13 cellular contexts compared by ENCODE assay signal in genomic region chr1:978069-978834, GRCh38. TPM values are rescaled to one million over a fixed set of nuclear protein-coding genes. Genes with fewer than 3 reads are reported as not detected.
DNase-seq lines count a peak whose midpoint lies in the region; ATAC-seq, FAIRE-seq and TF ChIP-seq lines count a peak whose summit lies in the region.
"Had no signal": no experiment of that assay in that cellular context is flagged by ENCODE, and none has a peak within 500 bp of the region (broad histone marks: within the 10 kb centered on the region; RNA-seq: fewer than 3 reads in every experiment).

No MANE protein-coding gene starts in this region.

- DNase-seq in HCT116 (ENCODE audit: low read depth, low spot score): no peak
- peak; percentile 38 to 59 (median 54) for DNase-seq in K562 (ENCODE audit: extremely low read depth in 1 of 4, low spot score in 3 of 4)
- no peak for DNase-seq in neuronal stem cell (ENCODE audit: low spot score)
- no peak for DNase-seq in activated T-cell treated with anti-CD3 and anti-CD28 coated beads, Interleukin-2, amount 50 U/mL, for 72 hours
- DNase-seq in SJCRH30: no peak
- DNase-seq in HFFc6: no peak
- DNase-seq: activated CD4-positive, alpha-beta T cell treated with anti-CD3 and anti-CD28 coated beads for 4 hours; activated T-cell treated with anti-CD3 and anti-CD28 coated beads, Interleukin-2, amount 50 U/mL, for 24 hours; adrenal gland; naive B cell had no signal

- TF ChIP-seq EP300 in K562 (IDR thresholded peaks at IDR 0.05; ENCODE audit: low read length): no peak

- intact Hi-C loops in HCT116 (cut with micrococcal nuclease): loop anchor here (5.0 kb wide), 1 partner anchor 139 kb away; the partner anchor contains the start of gene C1orf159
- intact Hi-C loops in K562 (cut with micrococcal nuclease): no loop called here

- H3K23ac ChIP-seq in neuronal stem cell (ENCODE audit: low read depth, low read length, poor library complexity): peak overlapping the region; percentile 80

- H3K4me1 ChIP-seq in HCT116 (ENCODE audit: control insufficient read depth in 1 of 2, insufficient read depth in 2 of 2, low read length in 2 of 2) (peaks cover 10 to 22% of the 10 kb centered on the region in 2 experiments), K562 (replicated peaks in 1 of 2; ENCODE audit: control insufficient read depth in 2 of 2, insufficient read depth in 2 of 2, low read length in 2 of 2) (peaks cover 0 to 84% of the 10 kb centered on the region in 2 experiments; a peak in 3 of 5 replicates), neuronal stem cell (ENCODE audit: control insufficient read depth in 2 of 2, insufficient read depth in 1 of 2, low read depth in 1 of 2, low read length in 2 of 2) (peaks cover 1 to 4% of the 10 kb centered on the region in 2 donors), SJCRH30 (peaks cover 2% of the 10 kb centered on the region; the same call in 1 of the 2 replicates)
- H3K4me1 ChIP-seq: adrenal gland had no signal

- H3K27me3 Mint-ChIP-seq in activated T-cell treated with anti-CD3 and anti-CD28 coated beads, Interleukin-2, amount 50 U/mL, for 72 hours (ENCODE audit: low read depth): peaks cover 17% of the 10 kb centered on the region
- peaks cover 8% of the 10 kb centered on the region for H3K27me3 Mint-ChIP-seq in HFFc6 (ENCODE audit: insufficient read depth)

- H3K4ac ChIP-seq in neuronal stem cell (ENCODE audit: low read length): no peak overlapping the region

- no peaks in the 10 kb centered on the region for H3K79me1 ChIP-seq in neuronal stem cell (ENCODE audit: low read depth, low read length)

- no peaks in the 10 kb centered on the region for H3K9me3 ChIP-seq in HCT116 (ENCODE audit: control insufficient read depth in 1 of 2, insufficient read depth in 1 of 2, low read depth in 1 of 2, low read length in 2 of 2)
- no peaks in the 10 kb centered on the region for H3K9me3 ChIP-seq in K562 (replicated peaks; ENCODE audit: control insufficient read depth, insufficient read depth, low read depth, low read length)
- no peaks in the 10 kb centered on the region for H3K9me3 ChIP-seq in neuronal stem cell (replicated peaks in 1 of 2; ENCODE audit: control insufficient read depth in 2 of 2, insufficient read depth in 1 of 2, low read depth in 1 of 2, low read length in 2 of 2)
- 0 out of 2 replicates have a peak, but pooled peaks cover 3% of the 10 kb centered on the region for H3K9me3 ChIP-seq in SJCRH30 (replicated peaks)
- H3K9me3 ChIP-seq: adrenal gland had no signal

- TF ChIP-seq POLR2A in HCT116 (IDR thresholded peaks at IDR 0.05; ENCODE audit: borderline replicate concordance, extremely low read depth, insufficient read depth, insufficient read length): no peak
- TF ChIP-seq POLR2A in K562 (conservative IDR thresholded peaks at IDR 0.05): no peak

- no peak for FAIRE-seq in K562 (lab: Jason Lieb, UNC)

- H3K36me3 ChIP-seq in HCT116 (ENCODE audit: control insufficient read depth in 1 of 2, insufficient read depth in 2 of 2, low read length in 2 of 2): no peaks in the 10 kb centered on the region
- no peaks in the 10 kb centered on the region for H3K36me3 ChIP-seq in K562 (ENCODE audit: control insufficient read depth, insufficient read depth, low read length)
- H3K36me3 ChIP-seq in neuronal stem cell (replicated peaks in 1 of 2; ENCODE audit: control insufficient read depth in 2 of 2, insufficient read depth in 2 of 2, low read length in 2 of 2): no peaks in the 10 kb centered on the region
- H3K36me3 ChIP-seq in SJCRH30: no peaks in the 10 kb centered on the region
- H3K36me3 ChIP-seq: adrenal gland had no signal

- H3K4me3 Mint-ChIP-seq in activated T-cell treated with anti-CD3 and anti-CD28 coated beads, Interleukin-2, amount 50 U/mL, for 72 hours: peak overlapping the region in 1 of 2 donors; percentile 60
- no peak overlapping the region; the same call in 1 of the 2 replicates for H3K4me3 Mint-ChIP-seq in HFFc6
- H3K4me3 Mint-ChIP-seq: activated T-cell treated with anti-CD3 and anti-CD28 coated beads, Interleukin-2, amount 50 U/mL, for 24 hours had no signal

- H3K79me2 ChIP-seq in HCT116 (ENCODE audit: insufficient read depth, low read length) (no peaks in the 10 kb centered on the region), K562 (ENCODE audit: control insufficient read depth, insufficient read depth, low read length) (no peaks in the 10 kb centered on the region)

- H3K9me2 ChIP-seq in HCT116 (ENCODE audit: insufficient read depth): no peaks in the 10 kb centered on the region

- no peak overlapping the region for H2BK120ac ChIP-seq in neuronal stem cell (ENCODE audit: low read depth, low read length)

- POLR2A ChIA-PET in HCT116 (lab: Charles Lee) (no interaction called here), K562 (lab: Yijun Ruan, JAX) (no interaction called here)

- H4K20me1 ChIP-seq in HCT116 (ENCODE audit: insufficient read depth) (no peaks in the 10 kb centered on the region), K562 (replicated peaks; ENCODE audit: control insufficient read depth, insufficient read depth, low read length) (peaks cover 13% of the 10 kb centered on the region)

- H2BK5ac ChIP-seq in neuronal stem cell (ENCODE audit: low read length): no peak overlapping the region

- H2BK12ac ChIP-seq in neuronal stem cell (ENCODE audit: low read length): no peak overlapping the region

- RAD21 ChIA-PET in HCT116 (lab: Charles Lee; ENCODE audit: low non-redundant PET in 1 of 2, low total read pairs in 2 of 2, uncharacterized antibody in 2 of 2, unreplicated experiment in 2 of 2): no interaction called here

- H3K27me3 ChIP-seq in HCT116 (ENCODE audit: insufficient read depth, low read length): no peaks in the 10 kb centered on the region
- H3K27me3 ChIP-seq in K562 (ENCODE audit: control insufficient read depth in 2 of 2, insufficient read depth in 2 of 2, low read length in 2 of 2): peaks cover 33 to 74% of the 10 kb centered on the region in 2 experiments; a peak in 4 of 5 replicates
- H3K27me3 ChIP-seq in neuronal stem cell (ENCODE audit: control insufficient read depth in 3 of 3, insufficient read depth in 3 of 3, low read depth in 1 of 3, low read length in 3 of 3): peaks cover 0 to 70% (median 13%) of the 10 kb centered on the region in 3 experiments
- H3K27me3 ChIP-seq in SJCRH30: peaks cover 21% of the 10 kb centered on the region

- H3K36me3 Mint-ChIP-seq in activated T-cell treated with anti-CD3 and anti-CD28 coated beads, Interleukin-2, amount 50 U/mL, for 72 hours (ENCODE audit: insufficient read depth in 2 of 2): no peaks in the 10 kb centered on the region
- H3K36me3 Mint-ChIP-seq in HFFc6 (ENCODE audit: low read depth): no peaks in the 10 kb centered on the region
- H3K36me3 Mint-ChIP-seq: naive B cell had no signal

- no TSS peak for BruUV-seq in HCT116 (replicated peaks; lab: Mats Ljungman, UMichigan)
- BruUV-seq in K562 (replicated peaks; lab: Mats Ljungman, UMichigan): no TSS peak

- H2BK15ac ChIP-seq in neuronal stem cell (ENCODE audit: low read length): peak overlapping the region; percentile 64

- no peak overlapping the region for H4K8ac ChIP-seq in neuronal stem cell (ENCODE audit: low read depth, low read length)

- no peaks in the 10 kb centered on the region for H3K9me1 ChIP-seq in K562 (ENCODE audit: control insufficient read depth, insufficient read depth, low read length)

- no peak overlapping the region for H3K18ac ChIP-seq in neuronal stem cell (ENCODE audit: low read length)

- 16% methylated on average over 42 of the region's 44 CpGs for WGBS in K562 (ENCODE audit: insufficient coverage, low coverage, missing lambda C conversion rate)
- no CpG with 5 or more reads among the region's 44 CpGs for WGBS in neuronal stem cell (ENCODE audit: extremely low coverage in 2 of 2, insufficient read length in 2 of 2, insufficient replicate concordance in 1 of 2), 2 donors

- no peaks in the 10 kb centered on the region for H3K4me1 Mint-ChIP-seq in activated T-cell treated with anti-CD3 and anti-CD28 coated beads, Interleukin-2, amount 50 U/mL, for 72 hours (ENCODE audit: low read depth)
- H3K4me1 Mint-ChIP-seq in HFFc6 (ENCODE audit: low read depth): no peaks in the 10 kb centered on the region

- H3K14ac ChIP-seq in neuronal stem cell (ENCODE audit: low read length): peak overlapping the region; percentile 21

- H3K4me2 ChIP-seq in HCT116 (ENCODE audit: low read length): 0 out of 2 replicates have a peak overlapping the region, but pooled peaks have one; percentile 28
- no peak overlapping the region for H3K4me2 ChIP-seq in K562 (ENCODE audit: insufficient read depth, low read length)
- no peak overlapping the region for H3K4me2 ChIP-seq in neuronal stem cell (ENCODE audit: insufficient read depth, low read length, poor library complexity, severe bottlenecking)

- H3K27ac ChIP-seq in HCT116 (ENCODE audit: low read depth, low read length): no peak overlapping the region
- no peak overlapping the region for H3K27ac ChIP-seq in K562 (ENCODE audit: extremely low read depth, low read depth, low read length)
- no peak overlapping the region for H3K27ac ChIP-seq in neuronal stem cell (replicated peaks; ENCODE audit: low read length)
- H3K27ac ChIP-seq in SJCRH30: no peak overlapping the region
- H3K27ac ChIP-seq: adrenal gland, C4-2B had no signal

- no peak overlapping the region for H3K9ac ChIP-seq in HCT116 (ENCODE audit: low read length)
- H3K9ac ChIP-seq in K562 (ENCODE audit: insufficient read depth in 1 of 2, low read depth in 2 of 2, low read length in 2 of 2): no peak overlapping the region; a peak in 1 of 4 replicates
- no peak overlapping the region for H3K9ac ChIP-seq in neuronal stem cell (ENCODE audit: low read depth, low read length, poor library complexity)

- no peak overlapping the region for H2AFZ ChIP-seq in HCT116 (ENCODE audit: low read depth, low read length, poor library complexity, severe bottlenecking)
- no peak overlapping the region for H2AFZ ChIP-seq in K562 (ENCODE audit: low read depth, low read length)
- H2AFZ ChIP-seq in neuronal stem cell (ENCODE audit: low read length): no peak overlapping the region

- in situ Hi-C loops in K562 (cut with MboI): no loop called here

- TF ChIP-seq RAD21 in HCT116 (IDR thresholded peaks at IDR 0.05; ENCODE audit: low read depth) (no peak), K562 (CRISPR knock-in tag; conservative IDR thresholded peaks at IDR 0.05 in 1 of 2, IDR thresholded peaks at IDR 0.05 in 1 of 2) (no peak)

- no peak overlapping the region for H3K4me3 ChIP-seq in HCT116 (replicated peaks in 1 of 2; ENCODE audit: low read depth in 1 of 2, low read length in 2 of 2)
- no peak overlapping the region for H3K4me3 ChIP-seq in K562
- H3K4me3 ChIP-seq in neuronal stem cell (ENCODE audit: low read length in 2 of 2): no peak overlapping the region
- no peak overlapping the region for H3K4me3 ChIP-seq in SJCRH30
- H3K4me3 ChIP-seq: adrenal gland had no signal

- ATAC-seq in HCT116 (no peak), K562 (peak; percentile 39)
- ATAC-seq in activated T-cell treated with anti-CD3 and anti-CD28 coated beads, Interleukin-2, amount 50 U/mL, for 72 hours (replicated peaks in 1 of 2): no peak
- ATAC-seq: left lobe of liver, sciatic nerve had no signal

- no peaks in the 10 kb centered on the region for H3K9me3 Mint-ChIP-seq in activated T-cell treated with anti-CD3 and anti-CD28 coated beads, Interleukin-2, amount 50 U/mL, for 72 hours
- 0 out of 2 replicates have a peak, but pooled peaks cover 3% of the 10 kb centered on the region for H3K9me3 Mint-ChIP-seq in HFFc6
- H3K9me3 Mint-ChIP-seq: activated T-cell treated with anti-CD3 and anti-CD28 coated beads, Interleukin-2, amount 50 U/mL, for 24 hours; naive B cell had no signal

- H4K91ac ChIP-seq in neuronal stem cell (ENCODE audit: low read depth, low read length, poor library complexity): no peak overlapping the region

- peak overlapping the region; percentile 52 for H2AK5ac ChIP-seq in neuronal stem cell (ENCODE audit: low read depth, low read length)

- CTCF ChIA-PET in HCT116 (lab: Charles Lee) (no interaction called here), K562 (lab: Yijun Ruan, JAX; ENCODE audit: low intra/inter-chr PET ratio) (no interaction called here)

- TF ChIP-seq CTCF in HCT116 (IDR thresholded peaks at IDR 0.05 in 2 of 3, conservative IDR thresholded peaks at IDR 0.05 in 1 of 3; ENCODE audit: borderline replicate concordance in 1 of 3, insufficient read depth in 1 of 3, low read depth in 2 of 3, low read length in 2 of 3): no peak
- TF ChIP-seq CTCF in K562 (IDR thresholded peaks at IDR 0.05 in 2 of 3, conservative IDR thresholded peaks at IDR 0.05 in 1 of 3; ENCODE audit: insufficient read depth in 2 of 3, low read depth in 1 of 3, low read length in 3 of 3): no peak
- no peak for TF ChIP-seq CTCF in HFFc6 (IDR thresholded peaks at IDR 0.05)

- H3K27ac Mint-ChIP-seq in activated T-cell treated with anti-CD3 and anti-CD28 coated beads, Interleukin-2, amount 50 U/mL, for 72 hours: no peak overlapping the region
- no peak overlapping the region for H3K27ac Mint-ChIP-seq in HFFc6
- H3K27ac Mint-ChIP-seq: activated T-cell treated with anti-CD3 and anti-CD28 coated beads, Interleukin-2, amount 50 U/mL, for 24 hours had no signal

RNA-seq across cellular contexts. Expression of gene PERM1, which starts 3.6 kb away (rescaled TPM):
- total RNA-seq in HCT116 (2021; ENCODE audit: unreplicated experiment): 0.39 TPM
- 2.6 and 3.8 TPM in 2 replicates for polyA plus RNA-seq in HCT116 (2012)
- total RNA-seq in K562 (2011; cell fraction: chromatin; rRNA removed; ENCODE audit: low replicate concordance): 0.30 and 1.0 TPM in 2 replicates
- total RNA-seq in K562 (2011; cell fraction: nucleolus; rRNA removed): 0.39 and 0.67 TPM in 2 replicates
- total RNA-seq in K562 (2011; cell fraction: nucleoplasm; rRNA removed): 0.23 and 0.29 TPM in 2 replicates
- total RNA-seq in K562 (2014; rRNA removed): not detected in 2 replicates
- total RNA-seq in K562 (2014; rRNA removed; fragmentation: Illumina TruSeq; extraction: Trizol): not detected in 2 replicates
- total RNA-seq in K562 (2015; rRNA removed; fragmentation: Illumina TruSeq; extraction: Trizol): not detected in 2 replicates
- not detected in 2 replicates for total RNA-seq in K562 (2021)
- polyA plus RNA-seq in K562 (2011; rRNA removed): 0.04 TPM in 1 of 2 replicates, not detected in the other
- 0.06 TPM in 1 of 2 replicates, not detected in the other for polyA plus RNA-seq in K562 (2011; cell fraction: cytosol; rRNA removed)
- polyA plus RNA-seq in K562 (2011; cell fraction: nucleus; rRNA removed): 0.18 and 0.25 TPM in 2 replicates
- polyA plus RNA-seq in K562 (2012): 0.46 and 0.48 TPM in 2 replicates
- polyA plus RNA-seq in K562 (2014; fragmentation: Illumina TruSeq; extraction: Trizol): not detected in 2 replicates
- not detected for polyA plus RNA-seq in K562 (2014; fragmentation: Nextera tagmentation; extraction: Ambion mirVana)
- not detected in 2 replicates for polyA plus RNA-seq in K562 (2014; rRNA removed)
- not detected in 2 replicates for polyA minus RNA-seq in K562 (2011; rRNA and poly(A)+ RNA removed)
- polyA minus RNA-seq in K562 (2011; cell fraction: cytosol; rRNA and poly(A)+ RNA removed): not detected in 2 replicates
- polyA minus RNA-seq in K562 (2011; cell fraction: nucleus; rRNA and poly(A)+ RNA removed): 0.33 TPM in 1 of 2 replicates, not detected in the other
- polyA plus RNA-seq in neuronal stem cell (2013, experiment 1 of 2): not detected
- 0.01 TPM for polyA plus RNA-seq in neuronal stem cell (2013, experiment 2 of 2)
- total RNA-seq in activated T-cell treated with anti-CD3 and anti-CD28 coated beads, Interleukin-2, amount 50 U/mL, for 72 hours: not detected
- 0.13 TPM in 1 of 2 replicates, not detected in the other for total RNA-seq in SJCRH30 (2014; rRNA removed; shearing (Covaris generic))
- under 1 TPM in 2 of 6 experiments, not detected in 4; 0.17 to 0.18 TPM for total RNA-seq in HFFc6 (2021; fragmentation: NEBNext Ultra II Directional; extraction: Animal tissue kit (Norgen Biotek cat#: 25700))
- total RNA-seq: sciatic nerve had no signal

RNA-seq across cellular contexts. Expression of gene PLEKHN1, which starts 12.0 kb away (rescaled TPM):
- total RNA-seq in HCT116 (2021; ENCODE audit: unreplicated experiment): 11.6 TPM
- polyA plus RNA-seq in HCT116 (2012): 9.4 and 9.6 TPM in 2 replicates
- total RNA-seq in K562 (2011; cell fraction: chromatin; rRNA removed; ENCODE audit: low replicate concordance): 0.99 and 3.5 TPM in 2 replicates
- 1.2 and 2.6 TPM in 2 replicates for total RNA-seq in K562 (2011; cell fraction: nucleolus; rRNA removed)
- 0.88 and 1.6 TPM in 2 replicates for total RNA-seq in K562 (2011; cell fraction: nucleoplasm; rRNA removed)
- total RNA-seq in K562 (2014; rRNA removed): 0.09 and 0.69 TPM in 2 replicates
- 0.07 TPM in 1 of 2 replicates, not detected in the other for total RNA-seq in K562 (2014; rRNA removed; fragmentation: Illumina TruSeq; extraction: Trizol)
- total RNA-seq in K562 (2015; rRNA removed; fragmentation: Illumina TruSeq; extraction: Trizol): 0.11 and 0.18 TPM in 2 replicates
- 1.2 and 1.5 TPM in 2 replicates for total RNA-seq in K562 (2021)
- 0.13 and 0.34 TPM in 2 replicates for polyA plus RNA-seq in K562 (2011; rRNA removed)
- 0.12 and 0.37 TPM in 2 replicates for polyA plus RNA-seq in K562 (2011; cell fraction: cytosol; rRNA removed)
- 2.6 and 3.6 TPM in 2 replicates for polyA plus RNA-seq in K562 (2011; cell fraction: nucleus; rRNA removed)
- polyA plus RNA-seq in K562 (2012): 0.47 and 1.4 TPM in 2 replicates
- 0.13 and 0.69 TPM in 2 replicates for polyA plus RNA-seq in K562 (2014; fragmentation: Illumina TruSeq; extraction: Trizol)
- polyA plus RNA-seq in K562 (2014; fragmentation: Nextera tagmentation; extraction: Ambion mirVana): not detected
- polyA plus RNA-seq in K562 (2014; rRNA removed): 0.52 and 0.80 TPM in 2 replicates
- not detected in 2 replicates for polyA minus RNA-seq in K562 (2011; rRNA and poly(A)+ RNA removed)
- 0.55 TPM in 1 of 2 replicates, not detected in the other for polyA minus RNA-seq in K562 (2011; cell fraction: cytosol; rRNA and poly(A)+ RNA removed)
- polyA minus RNA-seq in K562 (2011; cell fraction: nucleus; rRNA and poly(A)+ RNA removed): 1.3 and 1.8 TPM in 2 replicates
- 0.07 TPM for polyA plus RNA-seq in neuronal stem cell (2013, experiment 1 of 2)
- 0.03 TPM for polyA plus RNA-seq in neuronal stem cell (2013, experiment 2 of 2)
- 1 to 10 TPM; 1.9 to 2.3 TPM for total RNA-seq in activated T-cell treated with anti-CD3 and anti-CD28 coated beads, Interleukin-2, amount 50 U/mL, for 72 hours
- 0.04 and 0.05 TPM in 2 replicates for total RNA-seq in SJCRH30 (2014; rRNA removed; shearing (Covaris generic))
- 1 to 10 TPM; 5.2 to 6.9 (median 6.0) TPM for total RNA-seq in HFFc6 (2021; fragmentation: NEBNext Ultra II Directional; extraction: Animal tissue kit (Norgen Biotek cat#: 25700))

RNA-seq across cellular contexts. Expression of gene KLHL17, which starts 17.9 kb away (rescaled TPM):
- total RNA-seq in HCT116 (2021; ENCODE audit: unreplicated experiment): 100.0 TPM
- 58.8 and 68.9 TPM in 2 replicates for polyA plus RNA-seq in HCT116 (2012)
- total RNA-seq in K562 (2011; cell fraction: chromatin; rRNA removed; ENCODE audit: low replicate concordance): 105 and 413 TPM in 2 replicates
- total RNA-seq in K562 (2011; cell fraction: nucleolus; rRNA removed): 347 and 361 TPM in 2 replicates
- total RNA-seq in K562 (2011; cell fraction: nucleoplasm; rRNA removed): 167 and 188 TPM in 2 replicates
- total RNA-seq in K562 (2014; rRNA removed): 30.7 and 30.8 TPM in 2 replicates
- 1.5 and 2.9 TPM in 2 replicates for total RNA-seq in K562 (2014; rRNA removed; fragmentation: Illumina TruSeq; extraction: Trizol)
- total RNA-seq in K562 (2015; rRNA removed; fragmentation: Illumina TruSeq; extraction: Trizol): 13.0 and 16.3 TPM in 2 replicates
- total RNA-seq in K562 (2021): 58.1 and 71.4 TPM in 2 replicates
- polyA plus RNA-seq in K562 (2011; rRNA removed): 18.6 and 49.7 TPM in 2 replicates
- polyA plus RNA-seq in K562 (2011; cell fraction: cytosol; rRNA removed): 22.8 and 35.9 TPM in 2 replicates
- 819 and 946 TPM in 2 replicates for polyA plus RNA-seq in K562 (2011; cell fraction: nucleus; rRNA removed)
- polyA plus RNA-seq in K562 (2012): 31.2 and 45.6 TPM in 2 replicates
- 7.2 and 22.1 TPM in 2 replicates for polyA plus RNA-seq in K562 (2014; fragmentation: Illumina TruSeq; extraction: Trizol)
- polyA plus RNA-seq in K562 (2014; fragmentation: Nextera tagmentation; extraction: Ambion mirVana): under 1 TPM; 0.14 to 0.55 TPM
- 67.3 and 84.8 TPM in 2 replicates for polyA plus RNA-seq in K562 (2014; rRNA removed)
- polyA minus RNA-seq in K562 (2011; rRNA and poly(A)+ RNA removed): 3.4 and 5.1 TPM in 2 replicates
- 8.9 and 14.1 TPM in 2 replicates for polyA minus RNA-seq in K562 (2011; cell fraction: cytosol; rRNA and poly(A)+ RNA removed)
- 72.0 and 97.5 TPM in 2 replicates for polyA minus RNA-seq in K562 (2011; cell fraction: nucleus; rRNA and poly(A)+ RNA removed)
- polyA plus RNA-seq in neuronal stem cell (2013, experiment 1 of 2): 22.0 TPM
- polyA plus RNA-seq in neuronal stem cell (2013, experiment 2 of 2): 20.9 TPM
- total RNA-seq in activated T-cell treated with anti-CD3 and anti-CD28 coated beads, Interleukin-2, amount 50 U/mL, for 72 hours: 10 to 100 TPM; 12.7 to 22.8 TPM
- total RNA-seq in SJCRH30 (2014; rRNA removed; shearing (Covaris generic)): 8.4 and 15.1 TPM in 2 replicates
- total RNA-seq in HFFc6 (2021; fragmentation: NEBNext Ultra II Directional; extraction: Animal tissue kit (Norgen Biotek cat#: 25700)): 10 to 100 TPM; 12.2 to 17.5 (median 13.2) TPM

RNA-seq across cellular contexts. Expression of gene NOC2L, which starts 19.2 kb away (rescaled TPM):
- total RNA-seq in HCT116 (2021; ENCODE audit: unreplicated experiment) (260 TPM), K562 (2014; rRNA removed) (363 and 418 TPM in 2 replicates), K562 (2014; rRNA removed; fragmentation: Illumina TruSeq; extraction: Trizol) (111 and 128 TPM in 2 replicates), K562 (2015; rRNA removed; fragmentation: Illumina TruSeq; extraction: Trizol) (214 and 216 TPM in 2 replicates), K562 (2021) (407 and 410 TPM in 2 replicates)
- 169 and 185 TPM in 2 replicates for polyA plus RNA-seq in HCT116 (2012)
- total RNA-seq in K562 (2011; cell fraction: chromatin; rRNA removed; ENCODE audit: low replicate concordance): 185 and 348 TPM in 2 replicates
- total RNA-seq in K562 (2011; cell fraction: nucleolus; rRNA removed): 202 and 208 TPM in 2 replicates
- 191 and 196 TPM in 2 replicates for total RNA-seq in K562 (2011; cell fraction: nucleoplasm; rRNA removed)
- polyA plus RNA-seq in K562 (2011; rRNA removed) (86.6 and 118 TPM in 2 replicates), K562 (2014; fragmentation: Illumina TruSeq; extraction: Trizol) (200 and 279 TPM in 2 replicates), K562 (2014; fragmentation: Nextera tagmentation; extraction: Ambion mirVana) (1 to 10 TPM; 4.0 to 9.7 TPM), K562 (2014; rRNA removed) (260 and 299 TPM in 2 replicates)
- 166 and 242 TPM in 2 replicates for polyA plus RNA-seq in K562 (2011; cell fraction: cytosol; rRNA removed)
- polyA plus RNA-seq in K562 (2011; cell fraction: nucleus; rRNA removed): 153 and 201 TPM in 2 replicates
- polyA plus RNA-seq in K562 (2012): 162 and 252 TPM in 2 replicates
- polyA minus RNA-seq in K562 (2011; rRNA and poly(A)+ RNA removed): 113 and 170 TPM in 2 replicates
- polyA minus RNA-seq in K562 (2011; cell fraction: cytosol; rRNA and poly(A)+ RNA removed): 169 and 187 TPM in 2 replicates
- polyA minus RNA-seq in K562 (2011; cell fraction: nucleus; rRNA and poly(A)+ RNA removed): 36.1 and 52.3 TPM in 2 replicates
- 33.5 TPM for polyA plus RNA-seq in neuronal stem cell (2013, experiment 1 of 2)
- polyA plus RNA-seq in neuronal stem cell (2013, experiment 2 of 2): 32.6 TPM
- total RNA-seq in activated T-cell treated with anti-CD3 and anti-CD28 coated beads, Interleukin-2, amount 50 U/mL, for 72 hours: 10 to 100 TPM; 72.7 to 90.0 TPM
- 147 and 150 TPM in 2 replicates for total RNA-seq in SJCRH30 (2014; rRNA removed; shearing (Covaris generic))
- 100 to 1,000 TPM; 112 to 142 (median 119) TPM for total RNA-seq in HFFc6 (2021; fragmentation: NEBNext Ultra II Directional; extraction: Animal tissue kit (Norgen Biotek cat#: 25700))

RNA-seq across cellular contexts. Expression of gene HES4, which starts 21.6 kb away (rescaled TPM):
- total RNA-seq in HCT116 (2021; ENCODE audit: unreplicated experiment) (145 TPM), K562 (2014; rRNA removed) (41.4 and 49.2 TPM in 2 replicates), K562 (2014; rRNA removed; fragmentation: Illumina TruSeq; extraction: Trizol) (0.25 TPM in 1 of 2 replicates, not detected in the other), K562 (2015; rRNA removed; fragmentation: Illumina TruSeq; extraction: Trizol) (1.9 TPM in 2 replicates), K562 (2021) (40.5 and 44.3 TPM in 2 replicates)
- 88.1 and 110 TPM in 2 replicates for polyA plus RNA-seq in HCT116 (2012)
- 5.7 and 23.9 TPM in 2 replicates for total RNA-seq in K562 (2011; cell fraction: chromatin; rRNA removed; ENCODE audit: low replicate concordance)
- total RNA-seq in K562 (2011; cell fraction: nucleolus; rRNA removed): 54.5 and 57.7 TPM in 2 replicates
- total RNA-seq in K562 (2011; cell fraction: nucleoplasm; rRNA removed): 14.9 and 19.0 TPM in 2 replicates
- polyA plus RNA-seq in K562 (2011; rRNA removed) (5.3 and 10.4 TPM in 2 replicates), K562 (2014; fragmentation: Illumina TruSeq; extraction: Trizol) (0.21 and 0.61 TPM in 2 replicates), K562 (2014; fragmentation: Nextera tagmentation; extraction: Ambion mirVana) (not detected), K562 (2014; rRNA removed) (33.7 and 43.7 TPM in 2 replicates)
- 18.6 and 66.9 TPM in 2 replicates for polyA plus RNA-seq in K562 (2011; cell fraction: cytosol; rRNA removed)
- 86.7 and 173 TPM in 2 replicates for polyA plus RNA-seq in K562 (2011; cell fraction: nucleus; rRNA removed)
- polyA plus RNA-seq in K562 (2012): 8.3 and 15.7 TPM in 2 replicates
- polyA minus RNA-seq in K562 (2011; rRNA and poly(A)+ RNA removed): 0.21 TPM in 1 of 2 replicates, not detected in the other
- polyA minus RNA-seq in K562 (2011; cell fraction: cytosol; rRNA and poly(A)+ RNA removed): 3.6 and 11.6 TPM in 2 replicates
- polyA minus RNA-seq in K562 (2011; cell fraction: nucleus; rRNA and poly(A)+ RNA removed): 7.2 and 11.6 TPM in 2 replicates
- polyA plus RNA-seq in neuronal stem cell (2013, experiment 1 of 2): 312 TPM
- 285 TPM for polyA plus RNA-seq in neuronal stem cell (2013, experiment 2 of 2)
- total RNA-seq in activated T-cell treated with anti-CD3 and anti-CD28 coated beads, Interleukin-2, amount 50 U/mL, for 72 hours: 1 to 10 TPM; 7.8 to 9.9 TPM
- 15.3 and 15.9 TPM in 2 replicates for total RNA-seq in SJCRH30 (2014; rRNA removed; shearing (Covaris generic))
- 10 to 100 TPM; 14.1 to 17.4 (median 15.6) TPM for total RNA-seq in HFFc6 (2021; fragmentation: NEBNext Ultra II Directional; extraction: Animal tissue kit (Norgen Biotek cat#: 25700))

Comparison
In these comparisons a context has a peak if more than half of its experiments do, and no peak if none do; other contexts are left out.
1. DNase-seq: peak in K562 (4 of 4); none in HCT116 (single experiment), neuronal stem cell (single experiment), activated T-cell treated with anti-CD3 and anti-CD28 coated beads, Interleukin-2, amount 50 U/mL, for 72 hours (0 of 2), SJCRH30 (0 of 2) and HFFc6 (single experiment).
2. Of the 22 proteins assayed by ChIP-seq in both K562 and HCT116: peak only in K562: MAX; only in HCT116: none; in both: none; in neither: 21.